ENCODE assay signal across 25 cellular contexts in genomic region chr6:10363911-10364310, GRCh38. TPM values are rescaled to one million over a fixed set of nuclear protein-coding genes. Genes with fewer than 3 reads are reported as not detected.
"Had no signal": no experiment of that assay in that cellular context is flagged by ENCODE, and none has a peak within 500 bp of the region (broad histone marks: within the 10 kb centered on the region; RNA-seq: fewer than 3 reads in every experiment).

No MANE protein-coding gene starts in this region.

- H3K9ac ChIP-seq: neural progenitor cell had no signal

- H3K9me3 ChIP-seq: pancreas, right lobe of liver, thoracic aorta, transverse colon had no signal

- H3K27ac ChIP-seq: coronary artery, hepatocyte, neural progenitor cell, pancreas, right lobe of liver, spleen, thoracic aorta, transverse colon had no signal

- H3K36me3 Mint-ChIP-seq: memory B cell; natural killer cell treated with Interleukin-12 subunit alpha and Interleukin-12 subunit beta and Interleukin-15 and Interleukin-18, amount 100 ng/mL, for 72 hours; neural progenitor cell; stimulated activated naive B cell treated with anti-CD40 and anti-IgM and Interleukin-4, amounts not matched to agents 10 μg/mL and 1 μg/mL and 100 μg/mL, for 72 hours had no signal

- H3K27me3 ChIP-seq: hepatocyte, neural progenitor cell, pancreas, right lobe of liver, transverse colon had no signal

- H3K4me3 Mint-ChIP-seq: memory B cell; natural killer cell treated with Interleukin-12 subunit alpha and Interleukin-12 subunit beta and Interleukin-15 and Interleukin-18, amount 100 ng/mL, for 72 hours; neural progenitor cell; stimulated activated naive B cell treated with anti-CD40 and anti-IgM and Interleukin-4, amounts not matched to agents 10 μg/mL and 1 μg/mL and 100 μg/mL, for 72 hours; stimulated activated naive CD8-positive, alpha-beta T cell treated with anti-CD3 and anti-CD28 coated beads, Interleukin-15, amount 100 ng/mL, for 72 hours had no signal

- H3K36me3 ChIP-seq: neural progenitor cell, pancreas, right lobe of liver, spleen, thoracic aorta, transverse colon had no signal

- H3K27ac Mint-ChIP-seq: memory B cell; natural killer cell treated with Interleukin-12 subunit alpha and Interleukin-12 subunit beta and Interleukin-15 and Interleukin-18, amount 100 ng/mL, for 72 hours; neural progenitor cell; progenitor cell of endocrine pancreas; stimulated activated naive B cell treated with anti-CD40 and anti-IgM and Interleukin-4, amounts not matched to agents 10 μg/mL and 1 μg/mL and 100 μg/mL, for 72 hours; stimulated activated naive CD8-positive, alpha-beta T cell treated with anti-CD3 and anti-CD28 coated beads, Interleukin-15, amount 100 ng/mL, for 72 hours had no signal

- DNase-seq: central memory CD4-positive, alpha-beta T cell; effector CD4-positive, alpha-beta T cell; foreskin melanocyte; head of caudate nucleus; kidney glomerular epithelial cell; midbrain; nucleus accumbens; pancreas; right lobe of liver; spleen; stimulated activated CD4-positive, alpha-beta T cell treated with anti-CD3 and anti-CD28 coated beads, Interleukin-2, amount 100 ng/mL, for 24 hours; stimulated activated CD4-positive, alpha-beta T cell treated with anti-CD3 and anti-CD28 coated beads, Interleukin-4, amount 100 ng/mL, for 4 hours; stimulated activated naive B cell treated with anti-CD40 and anti-IgM and Interleukin-4, amounts not matched to agents 10 μg/mL and 1 μg/mL and 100 μg/mL, for 72 hours; stimulated activated naive CD8-positive, alpha-beta T cell treated with anti-CD3 and anti-CD28 coated beads, Interleukin-15, amount 100 ng/mL, for 72 hours; transverse colon had no signal

- H2AFZ ChIP-seq: hepatocyte, neural progenitor cell had no signal

- FAIRE-seq: endometrium, pancreas had no signal

- H3K4me3 ChIP-seq: coronary artery, hepatocyte, neural progenitor cell, pancreas, right lobe of liver, spleen, thoracic aorta, transverse colon had no signal

- H3K4me1 Mint-ChIP-seq: memory B cell; neural progenitor cell; stimulated activated naive B cell treated with anti-CD40 and anti-IgM and Interleukin-4, amounts not matched to agents 10 μg/mL and 1 μg/mL and 100 μg/mL, for 72 hours; stimulated activated naive CD8-positive, alpha-beta T cell treated with anti-CD3 and anti-CD28 coated beads, Interleukin-15, amount 100 ng/mL, for 72 hours had no signal

- H3K4me2 ChIP-seq: hepatocyte, neural progenitor cell had no signal

- H3K79me2 ChIP-seq: hepatocyte had no signal

- ATAC-seq: left lobe of liver; natural killer cell treated with Interleukin-12 subunit alpha and Interleukin-12 subunit beta and Interleukin-15 and Interleukin-18, amount 100 ng/mL, for 72 hours; pancreas; right lobe of liver; stimulated activated naive B cell treated with anti-CD40 and anti-IgM and Interleukin-4, amounts not matched to agents 10 μg/mL and 1 μg/mL and 100 μg/mL, for 72 hours; stimulated activated naive CD8-positive, alpha-beta T cell treated with anti-CD3 and anti-CD28 coated beads, Interleukin-15, amount 100 ng/mL, for 72 hours had no signal

- H3K4me1 ChIP-seq: neural progenitor cell, pancreas, right lobe of liver, spleen, transverse colon had no signal

- H3K9me3 Mint-ChIP-seq: natural killer cell treated with Interleukin-12 subunit alpha and Interleukin-12 subunit beta and Interleukin-15 and Interleukin-18, amount 100 ng/mL, for 72 hours had no signal

RNA-seq across cellular contexts. Expression of gene TFAP2A, which starts 51.0 kb away (rescaled TPM):
- total RNA-seq: dermis microvascular lymphatic vessel endothelial cell, transverse colon had no signal
